In genomic region chr12:30945443-30946164, GRCh38 we compare ENCODE assay signal across 27 cellular contexts. TPM values are rescaled to one million over a fixed set of nuclear protein-coding genes. Genes with fewer than 3 reads are reported as not detected.
"Had no signal": no experiment of that assay in that cellular context is flagged by ENCODE, and none has a peak within 500 bp of the region (broad histone marks: within the 10 kb centered on the region; RNA-seq: fewer than 3 reads in every experiment).

No MANE protein-coding gene starts in this region.

- H3K9me3 Mint-ChIP-seq: activated naive CD4-positive, alpha-beta T cell treated with anti-CD3 and anti-CD28 coated beads, Interleukin-2, amount 50 U/mL, for 72 hours; activated T-cell treated with anti-CD3 and anti-CD28 coated beads, Interleukin-2, amount 50 U/mL, for 72 hours; central memory CD8-positive, alpha-beta T cell; immature natural killer cell had no signal

- H3K4me1 ChIP-seq: breast epithelium, esophagus squamous epithelium, parathyroid adenoma had no signal

- ATAC-seq: activated CD4-positive, alpha-beta T cell treated with anti-CD3 and anti-CD28 coated beads for 36 hours; activated CD8-positive, alpha-beta memory T cell treated with anti-CD3 and anti-CD28 coated beads, Interleukin-2, amount 10 ng/mL, durations not matched to agents 7 days and 5 days; activated CD8-positive, alpha-beta T cell treated with anti-CD3 and anti-CD28 coated beads, Interleukin-2, amount 10 ng/mL, durations not matched to agents 7 days and 5 days; activated naive CD4-positive, alpha-beta T cell treated with anti-CD3 and anti-CD28 coated beads, Interleukin-2, amount 50 U/mL, for 72 hours; activated T-cell treated with anti-CD3 and anti-CD28 coated beads, Interleukin-2, amount 50 U/mL, for 72 hours; left lobe of liver; mucosa of descending colon had no signal

- H3K36me3 Mint-ChIP-seq: activated CD8-positive, alpha-beta memory T cell treated with anti-CD3 and anti-CD28 coated beads, Interleukin-2, amount 10 ng/mL, durations not matched to agents 7 days and 5 days; activated naive CD4-positive, alpha-beta T cell treated with anti-CD3 and anti-CD28 coated beads, Interleukin-2, amount 50 U/mL, for 72 hours; immature natural killer cell had no signal

- H3K4me3 Mint-ChIP-seq: activated CD4-positive, alpha-beta T cell treated with anti-CD3 and anti-CD28 coated beads for 36 hours; activated CD8-positive, alpha-beta memory T cell treated with anti-CD3 and anti-CD28 coated beads, Interleukin-2, amount 10 ng/mL, durations not matched to agents 7 days and 5 days; activated CD8-positive, alpha-beta T cell treated with anti-CD3 and anti-CD28 coated beads, Interleukin-2, amount 10 ng/mL, durations not matched to agents 7 days and 5 days; activated T-cell treated with anti-CD3 and anti-CD28 coated beads, Interleukin-2, amount 50 U/mL, for 72 hours; central memory CD8-positive, alpha-beta T cell; immature natural killer cell; nephron progenitor cell had no signal

- H3K27me3 ChIP-seq: breast epithelium, hepatocyte, spleen, tibial nerve had no signal

- H3K79me2 ChIP-seq: hepatocyte, parathyroid adenoma had no signal

- H3K27ac ChIP-seq: breast epithelium, epithelial cell of prostate, hepatocyte, parathyroid adenoma, spleen had no signal

- DNase-seq: activated CD4-positive, alpha-beta T cell treated with anti-CD3 and anti-CD28 coated beads for 36 hours; activated CD4-positive, CD25-positive, alpha-beta regulatory T cell; activated CD8-positive, alpha-beta memory T cell treated with anti-CD3 and anti-CD28 coated beads, Interleukin-2, amount 10 ng/mL, durations not matched to agents 7 days and 5 days; activated CD8-positive, alpha-beta T cell treated with anti-CD3 and anti-CD28 coated beads, Interleukin-2, amount 10 ng/mL, durations not matched to agents 7 days and 5 days; activated naive CD4-positive, alpha-beta T cell; activated T-cell treated with anti-CD3 and anti-CD28 coated beads, Interleukin-2, amount 50 U/mL, for 72 hours; dermis blood vessel endothelial cell; effector CD4-positive, alpha-beta T cell; esophagus squamous epithelium; foreskin melanocyte; immature natural killer cell; mesendoderm; mucosa of descending colon; nephron progenitor cell; nucleus accumbens; spleen; stimulated activated naive CD4-positive, alpha-beta T cell treated with Interleukin-2 at 50 U/mL for 16 hours had no signal

- H3K36me3 ChIP-seq: breast epithelium, esophagus squamous epithelium, spleen, tibial nerve had no signal

- H3K4me3 ChIP-seq: breast epithelium, esophagus squamous epithelium, hepatocyte, lung, mucosa of descending colon, spleen, tibial nerve had no signal

- H3K4me1 Mint-ChIP-seq: activated CD4-positive, alpha-beta T cell treated with anti-CD3 and anti-CD28 coated beads for 36 hours; activated CD8-positive, alpha-beta memory T cell treated with anti-CD3 and anti-CD28 coated beads, Interleukin-2, amount 10 ng/mL, durations not matched to agents 7 days and 5 days; central memory CD8-positive, alpha-beta T cell; immature natural killer cell had no signal

- H3K27ac Mint-ChIP-seq: activated CD4-positive, alpha-beta T cell treated with anti-CD3 and anti-CD28 coated beads for 36 hours; activated CD8-positive, alpha-beta memory T cell treated with anti-CD3 and anti-CD28 coated beads, Interleukin-2, amount 10 ng/mL, durations not matched to agents 7 days and 5 days; activated CD8-positive, alpha-beta T cell treated with anti-CD3 and anti-CD28 coated beads, Interleukin-2, amount 10 ng/mL, durations not matched to agents 7 days and 5 days; activated naive CD4-positive, alpha-beta T cell treated with anti-CD3 and anti-CD28 coated beads, Interleukin-2, amount 50 U/mL, for 72 hours; activated T-cell treated with anti-CD3 and anti-CD28 coated beads, Interleukin-2, amount 50 U/mL, for 72 hours; immature natural killer cell; nephron progenitor cell had no signal

- H3K9me3 ChIP-seq: breast epithelium, esophagus squamous epithelium, mucosa of descending colon, spleen, tibial nerve had no signal

- H2AFZ ChIP-seq: hepatocyte, parathyroid adenoma had no signal

- H3K4me2 ChIP-seq: hepatocyte had no signal

RNA-seq across cellular contexts. Expression of gene TSPAN11, which starts 19.1 kb away (rescaled TPM):
- total RNA-seq: activated CD4-positive, alpha-beta T cell treated with anti-CD3 and anti-CD28 coated beads for 36 hours; activated CD8-positive, alpha-beta memory T cell treated with anti-CD3 and anti-CD28 coated beads, Interleukin-2, amount 10 ng/mL, durations not matched to agents 7 days and 5 days; activated CD8-positive, alpha-beta T cell treated with anti-CD3 and anti-CD28 coated beads, Interleukin-2, amount 10 ng/mL, durations not matched to agents 7 days and 5 days; activated naive CD4-positive, alpha-beta T cell treated with anti-CD3 and anti-CD28 coated beads, Interleukin-2, amount 50 U/mL, for 72 hours; T-helper 1 cell treated with Interleukin-12 subunit alpha and Interleukin-12 subunit beta and Interleukin-4 antibody, amounts not matched to agents 30 ng/mL and 1 ng/mL, for 36 hours had no signal
- polyA plus RNA-seq: immature natural killer cell had no signal
